9 cellular contexts compared by ENCODE assay signal in genomic region chr12:68610435-68611093, GRCh38. TPM values are rescaled to one million over a fixed set of nuclear protein-coding genes. Genes with fewer than 3 reads are reported as not detected.
DNase-seq lines count a peak whose midpoint lies in the region; ATAC-seq, FAIRE-seq and TF ChIP-seq lines count a peak whose summit lies in the region.
"Had no signal": no experiment of that assay in that cellular context is flagged by ENCODE, and none has a peak within 500 bp of the region (broad histone marks: within the 10 kb centered on the region; RNA-seq: fewer than 3 reads in every experiment).

RAP1B (plus strand) TSS chr12:68610899; CDS start chr12:68648725, 37,826 bp downstream.

- no peaks in the 10 kb centered on the region for H3K9me3 ChIP-seq in BE2C
- no peaks in the 10 kb centered on the region for H3K9me3 ChIP-seq in colonic mucosa

- intact Hi-C loops in activated CD4-positive, alpha-beta T cell treated with anti-CD3 and anti-CD28 coated beads, Interleukin-2, amount 10 ng/mL, durations not matched to agents 24 days and 14 days (cut with micrococcal nuclease) = loop anchor here (1.0 to 10.0 kb wide), 11 partner anchors 23 to 544 kb away; partner anchors contain the start of genes MDM1, MDM2 and NUP107
- intact Hi-C loops in colonic mucosa (cut with DNase I) = no loop called here
- intact Hi-C loops in left colon (cut with DNase I, micrococcal nuclease) = loop anchor here in 1 of 2 donors (10.0 kb wide), 1 partner anchor 176 kb away; no protein-coding TSS in a partner anchor

- H3K4me3 ChIP-seq in BE2C (ENCODE audit: low read depth, low read length) (peak within 1 kb of the TSS; percentile 98), colonic mucosa (peak within 1 kb of the TSS; percentile 53)

- peak; percentile 92 for FAIRE-seq in GM19239 (lab: Jason Lieb, UNC)
- FAIRE-seq: islet of Langerhans had no signal

- peaks cover 39% of the 10 kb centered on the region for H3K36me3 Mint-ChIP-seq in activated CD4-positive, alpha-beta T cell treated with anti-CD3 and anti-CD28 coated beads, Interleukin-2, amount 10 ng/mL, durations not matched to agents 24 days and 14 days (ENCODE audit: low read depth)

- peak; percentile 77 for ATAC-seq in HG03442 (IDR thresholded peaks at IDR 0.05; ENCODE audit: unreplicated experiment)
- ATAC-seq in left colon = peak; percentile 84

- H3K9ac ChIP-seq in colonic mucosa (ENCODE audit: low read depth in 2 of 2, low read length in 2 of 2) = peak within 1 kb of the TSS; percentile 91 to 96

- no peaks in the 10 kb centered on the region for H3K9me3 Mint-ChIP-seq in activated CD4-positive, alpha-beta T cell treated with anti-CD3 and anti-CD28 coated beads, Interleukin-2, amount 10 ng/mL, durations not matched to agents 24 days and 14 days

- peaks cover 5% of the 10 kb centered on the region; the same call in 1 of the 2 replicates for H3K36me3 ChIP-seq in BE2C
- H3K36me3 ChIP-seq in colonic mucosa = no peaks in the 10 kb centered on the region

- peaks cover 37% of the 10 kb centered on the region for H3K4me1 Mint-ChIP-seq in activated CD4-positive, alpha-beta T cell treated with anti-CD3 and anti-CD28 coated beads, Interleukin-2, amount 10 ng/mL, durations not matched to agents 24 days and 14 days

- H3K4me3 Mint-ChIP-seq in activated CD4-positive, alpha-beta T cell treated with anti-CD3 and anti-CD28 coated beads, Interleukin-2, amount 10 ng/mL, durations not matched to agents 24 days and 14 days = peak within 1 kb of the TSS; percentile 99

- no peak for TF ChIP-seq CTCF in BE2C (IDR thresholded peaks at IDR 0.05; ENCODE audit: low read depth, low read length)
- no peak for TF ChIP-seq CTCF in colonic mucosa (IDR thresholded peaks at IDR 0.05)

- H3K27ac Mint-ChIP-seq in activated CD4-positive, alpha-beta T cell treated with anti-CD3 and anti-CD28 coated beads, Interleukin-2, amount 10 ng/mL, durations not matched to agents 24 days and 14 days = peak within 1 kb of the TSS; percentile 98

- peak; percentile 93 for DNase-seq in BE2C
- DNase-seq in GM19239 (ENCODE audit: insufficient read length, low spot score) = peak; percentile 90
- peak; percentile 96 for DNase-seq in NCI-H510A treated with DMSO at 0.1 percent for 48 hours (lab: John Stamatoyannopoulos, UW)
- DNase-seq in activated CD4-positive, alpha-beta T cell treated with anti-CD3 and anti-CD28 coated beads, Interleukin-2, amount 10 ng/mL, durations not matched to agents 24 days and 14 days = peak; percentile 97
- peak; percentile 89 for DNase-seq in colonic mucosa
- DNase-seq in left colon = peak; percentile 88 to 90
- DNase-seq in stimulated activated CD4-positive, alpha-beta T cell treated with anti-CD3 and anti-CD28 coated beads, Interleukin-1b, Interleukin-23, amount 100 ng/mL, for 4 hours (ENCODE audit: low read depth in 2 of 2) = peak; percentile 83

- no peaks in the 10 kb centered on the region for H3K27me3 Mint-ChIP-seq in activated CD4-positive, alpha-beta T cell treated with anti-CD3 and anti-CD28 coated beads, Interleukin-2, amount 10 ng/mL, durations not matched to agents 24 days and 14 days

- H3K27me3 ChIP-seq in BE2C (peaks cover 3% of the 10 kb centered on the region; the same call in 1 of the 2 replicates), colonic mucosa (no peaks in the 10 kb centered on the region)

- H3K4me1 ChIP-seq in BE2C (no peaks in the 10 kb centered on the region; the same call in 1 of the 2 replicates), colonic mucosa (peaks cover 15% of the 10 kb centered on the region)

- peak within 1 kb of the TSS; percentile 96 for H3K27ac ChIP-seq in colonic mucosa

RNA-seq across cellular contexts. Expression of gene RAP1B, which starts in this region (rescaled TPM):
- 103 TPM for polyA plus RNA-seq in BE2C (2012; ENCODE audit: insufficient read depth, insufficient read length, low read depth)
- 207 and 209 TPM in 2 replicates for total RNA-seq in activated CD4-positive, alpha-beta T cell treated with anti-CD3 and anti-CD28 coated beads, Interleukin-2, amount 10 ng/mL, durations not matched to agents 24 days and 14 days
- 100 to 1,000 TPM; 112 to 198 TPM for total RNA-seq in colonic mucosa
- 100 to 1,000 TPM; 121 to 182 TPM for total RNA-seq in left colon

Comparison
In these comparisons a context has a peak if more than half of its experiments do, and no peak if none do; other contexts are left out.
1. Peak in every context shown above with its lines: DNase-seq, ATAC-seq, H3K4me3 ChIP-seq and H3K27ac ChIP-seq.